30 cellular contexts compared by ENCODE assay signal in the genomic region with DNA sequence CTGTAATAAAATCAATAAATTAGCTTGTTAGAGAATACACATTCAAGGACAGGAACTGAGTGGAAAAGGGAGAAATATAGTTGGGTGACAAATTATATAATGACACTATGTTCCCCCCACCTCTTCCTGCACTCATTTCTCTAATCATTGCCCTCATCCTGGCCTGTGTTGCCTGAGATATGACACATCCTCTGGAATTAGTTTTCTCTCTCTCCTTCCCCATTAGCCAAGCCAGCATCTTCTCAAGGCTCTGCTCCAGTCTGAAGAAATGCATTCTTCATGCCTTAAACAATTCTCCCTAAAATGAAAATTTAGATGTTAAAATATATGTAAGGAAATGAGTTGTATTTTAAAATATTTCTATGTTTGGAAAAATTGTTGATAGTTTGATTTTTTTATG.
"Had no signal": no experiment of that assay in that cellular context is flagged by ENCODE, and none has a peak within 500 bp of the region (broad histone marks: within the 10 kb centered on the region; RNA-seq: fewer than 3 reads in every experiment).

No MANE protein-coding gene starts in this region.

- H3K9me3 ChIP-seq: ascending aorta, breast epithelium, colonic mucosa, esophagus squamous epithelium, gastroesophageal sphincter, heart right ventricle had no signal

- H3K4me1 ChIP-seq: ascending aorta, breast epithelium, colonic mucosa, esophagus squamous epithelium, gastroesophageal sphincter, heart right ventricle had no signal

- DNase-seq: activated CD4-positive, alpha-beta memory T cell treated with anti-CD3 and anti-CD28 coated beads for 36 hours; activated CD4-positive, alpha-beta T cell treated with anti-CD3 and anti-CD28 coated beads for 36 hours; activated CD4-positive, alpha-beta T cell treated with anti-CD3 and anti-CD28 coated beads, Interleukin-2, amount 10 ng/mL, durations not matched to agents 24 days and 14 days; activated CD4-positive, CD25-positive, alpha-beta regulatory T cell; activated CD4-positive, CD25-positive, alpha-beta regulatory T cell treated with anti-CD3 and anti-CD28 coated beads, Interleukin-2, amount 50 U/mL, for 72 hours; activated CD8-positive, alpha-beta memory T cell treated with anti-CD3 and anti-CD28 coated beads, Interleukin-2, amount 10 ng/mL, durations not matched to agents 7 days and 5 days; activated CD8-positive, alpha-beta memory T cell treated with anti-CD3 and anti-CD28 coated beads, Interleukin-2, amount 50 U/mL, for 4 hours; activated CD8-positive, alpha-beta T cell treated with anti-CD3 and anti-CD28 coated beads, Interleukin-2, amount 10 ng/mL, durations not matched to agents 7 days and 5 days; activated effector memory CD4-positive, alpha-beta T cell treated with anti-CD3 and anti-CD28 coated beads, Interleukin-2, amount 50 U/mL, for 16 hours; activated naive CD4-positive, alpha-beta T cell treated with anti-CD3 and anti-CD28 coated beads for 36 hours; activated naive CD8-positive, alpha-beta T cell treated with anti-CD3 and anti-CD28 coated beads for 36 hours; activated naive CD8-positive, alpha-beta T cell treated with anti-CD3 and anti-CD28 coated beads, Interleukin-2, amount 50 U/mL, for 24 hours; activated T-cell treated with anti-CD3 and anti-CD28 coated beads, Interleukin-2, amount 50 U/mL, for 1 hour; activated T-cell treated with anti-CD3 and anti-CD28 coated beads, Interleukin-2, amount 50 U/mL, for 48 hours; central memory CD4-positive, alpha-beta T cell; cerebellar nuclear complex; colonic mucosa; effector CD8-positive, alpha-beta T cell; esophagus squamous epithelium; foreskin melanocyte; heart right ventricle; T-helper 1 cell; T-helper 17 cell; T1000 had no signal

- H3K27ac ChIP-seq: ascending aorta, breast epithelium, cardiac muscle cell, colonic mucosa, epithelial cell of prostate, esophagus squamous epithelium, gastroesophageal sphincter, heart right ventricle had no signal

- FAIRE-seq: endometrium had no signal

- H3K27me3 ChIP-seq: ascending aorta, breast epithelium, cardiac muscle cell, colonic mucosa, esophagus squamous epithelium, gastroesophageal sphincter, heart right ventricle had no signal

- H3K36me3 ChIP-seq: ascending aorta, breast epithelium, cardiac muscle cell, colonic mucosa, esophagus squamous epithelium, gastroesophageal sphincter, heart right ventricle had no signal

- ATAC-seq: activated CD4-positive, alpha-beta T cell treated with anti-CD3 and anti-CD28 coated beads for 36 hours; activated CD8-positive, alpha-beta memory T cell treated with anti-CD3 and anti-CD28 coated beads, Interleukin-2, amount 10 ng/mL, durations not matched to agents 7 days and 5 days; activated CD8-positive, alpha-beta T cell treated with anti-CD3 and anti-CD28 coated beads, Interleukin-2, amount 10 ng/mL, durations not matched to agents 7 days and 5 days; activated naive CD8-positive, alpha-beta T cell treated with anti-CD3 and anti-CD28 coated beads, Interleukin-2, amount 50 U/mL, for 24 hours; gastroesophageal sphincter; heart right ventricle; T-helper 17 cell had no signal

- H3K4me3 ChIP-seq: ascending aorta, breast epithelium, cardiac muscle cell, colonic mucosa, esophagus squamous epithelium, gastroesophageal sphincter, heart right ventricle had no signal
